Comparison of ENCODE assay signal across 8 cellular contexts in genomic region chr11:118658372-118659313, GRCh38. TPM values are rescaled to one million over a fixed set of nuclear protein-coding genes. Genes with fewer than 3 reads are reported as not detected.
DNase-seq lines count a peak whose midpoint lies in the region; ATAC-seq and TF ChIP-seq lines count a peak whose summit lies in the region.
"Had no signal": no experiment of that assay in that cellular context is flagged by ENCODE, and none has a peak within 500 bp of the region (broad histone marks: within the 10 kb centered on the region; RNA-seq: fewer than 3 reads in every experiment).

No MANE protein-coding gene starts in this region.

- no peak overlapping the region for H3K4me3 ChIP-seq in thyroid gland (replicated peaks in 1 of 3)

- DNase-seq in HT-29 (ENCODE audit: low spot score): peak; percentile 50
- DNase-seq in astrocyte of the hippocampus (ENCODE audit: low read depth, low spot score): peak; percentile 44
- DNase-seq in islet precursor cell: peak; percentile 56
- peak; percentile 46 to 49 for DNase-seq in thyroid gland
- DNase-seq in activated effector memory CD4-positive, alpha-beta T cell treated with Interleukin-2 at 50 U/mL for 16 hours: no peak

- peaks cover 13 to 24% of the 10 kb centered on the region in 2 donors for H3K36me3 ChIP-seq in thyroid gland

- H3K9me3 ChIP-seq in thyroid gland: no peaks in the 10 kb centered on the region

- peaks cover 0 to 18% of the 10 kb centered on the region in 2 donors for H3K4me1 ChIP-seq in thyroid gland

- no peak for ATAC-seq in GM18861 (IDR thresholded peaks at IDR 0.05; ENCODE audit: unreplicated experiment)
- no peak for ATAC-seq in GM19452 (IDR thresholded peaks at IDR 0.05; ENCODE audit: unreplicated experiment)

- peak overlapping the region; percentile 14 to 58 (median 53) for H3K27ac ChIP-seq in thyroid gland

- intact Hi-C loops in thyroid gland (cut with DNase I): loop anchor here (5.0 kb wide), 1 partner anchor 51 kb away; the partner anchor contains the start of gene PHLDB1

- no peaks in the 10 kb centered on the region for H3K27me3 ChIP-seq in thyroid gland

- 56 to 61% methylated on average over 5 to 14 of the region's 20 CpGs for WGBS in thyroid gland, 2 donors

- no peak for TF ChIP-seq POLR2A in thyroid gland (IDR thresholded peaks at IDR 0.05)

- peak in 1 of 6 experiments; percentile 26 for TF ChIP-seq CTCF in thyroid gland (IDR thresholded peaks at IDR 0.05)

RNA-seq across cellular contexts. Expression of gene TREH, which starts 20.8 kb away (rescaled TPM):
- 0.05 TPM in 1 of 2 replicates, not detected in the other for total RNA-seq in HT-29 (2014; rRNA removed; shearing (Covaris generic))
- total RNA-seq in thyroid gland: not detected
- total RNA-seq: lung microvascular endothelial cell had no signal

RNA-seq across cellular contexts. Expression of gene PHLDB1, which starts 51.2 kb away (rescaled TPM):
- total RNA-seq in HT-29 (2014; rRNA removed; shearing (Covaris generic)): 207 and 215 TPM in 2 replicates
- 100 to 1,000 TPM in 3 of 4 donors, 10 to 100 TPM in 1; 73.2 to 158 (median 120) TPM for total RNA-seq in thyroid gland
